ENCODE assay signal across 11 cellular contexts in the genomic region with DNA sequence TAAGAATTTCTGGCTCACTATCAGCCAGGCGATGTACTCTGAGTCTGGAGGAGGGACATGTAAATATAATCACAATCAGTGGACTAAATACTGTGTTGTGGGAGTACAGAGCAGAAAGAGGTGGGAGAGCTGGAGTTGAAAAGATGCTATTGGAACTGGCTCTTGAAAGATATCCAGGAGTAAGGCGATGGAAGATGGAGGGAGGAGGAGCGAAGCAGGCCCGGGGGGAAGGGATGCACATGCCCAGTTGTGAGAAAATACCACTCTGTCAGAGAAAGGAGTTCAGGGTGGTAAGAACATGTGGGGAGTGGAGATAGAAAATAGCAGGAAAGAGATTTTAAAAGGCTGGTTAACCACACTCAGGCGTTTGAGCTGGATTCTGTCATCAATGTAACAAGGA.
"Had no signal": no experiment of that assay in that cellular context is flagged by ENCODE, and none has a peak within 500 bp of the region (broad histone marks: within the 10 kb centered on the region; RNA-seq: fewer than 3 reads in every experiment).

No MANE protein-coding gene starts in this region.

- H3K79me2 ChIP-seq: parathyroid adenoma had no signal

- H3K9ac ChIP-seq: parathyroid adenoma had no signal

- H2AFZ ChIP-seq: parathyroid adenoma had no signal

- H3K4me1 ChIP-seq: adrenal gland, body of pancreas, parathyroid adenoma had no signal

- DNase-seq: activated CD4-positive, alpha-beta T cell treated with anti-CD3 and anti-CD28 coated beads, Interleukin-2, amount 50 U/mL, for 1 hour; activated naive CD4-positive, alpha-beta T cell treated with Interleukin-2 at 50 U/mL for 16 hours; activated T-cell treated with anti-CD3 and anti-CD28 coated beads, Interleukin-2, amount 50 U/mL, for 48 hours; adrenal gland; body of pancreas; cortex of kidney; effector memory CD8-positive, alpha-beta T cell; stimulated activated CD4-positive, alpha-beta T cell treated with anti-CD3 and anti-CD28 coated beads, Interleukin-15, amount 100 ng/mL, for 24 hours; stimulated activated CD4-positive, alpha-beta T cell treated with anti-CD3 and anti-CD28 coated beads, Interleukin-4, amount 100 ng/mL, for 24 hours; SW 1271 had no signal

- H3K9me3 ChIP-seq: adrenal gland, body of pancreas had no signal

- H3K27ac ChIP-seq: adrenal gland, body of pancreas, parathyroid adenoma had no signal

- H3K27me3 ChIP-seq: adrenal gland, body of pancreas had no signal

- H3K36me3 ChIP-seq: adrenal gland had no signal

- H3K4me3 ChIP-seq: adrenal gland, body of pancreas had no signal

- ATAC-seq: body of pancreas; effector memory CD8-positive, alpha-beta T cell had no signal
